Comparison of ENCODE assay signal across 9 cellular contexts in genomic region chr1:94863919-94864318, GRCh38. TPM values are rescaled to one million over a fixed set of nuclear protein-coding genes. Genes with fewer than 3 reads are reported as not detected.
A peak's percentile ranks its signal among the peaks of the same experiment; 100 is the strongest.
DNase-seq lines count a peak whose midpoint lies in the region; ATAC-seq and TF ChIP-seq lines count a peak whose summit lies in the region.
"Had no signal": no experiment of that assay in that cellular context is flagged by ENCODE, and none has a peak within 500 bp of the region (broad histone marks: within the 10 kb centered on the region; RNA-seq: fewer than 3 reads in every experiment).

No MANE protein-coding gene starts in this region.

- H3K36me3 ChIP-seq in BLaER1 treated with 17β-estradiol and CSF1 and Interleukin-3, amounts not matched to agents 10 nM and 100 nM: no peaks in the 10 kb centered on the region
- H3K36me3 ChIP-seq in SJCRH30 (no peaks in the 10 kb centered on the region), ovary (no peaks in the 10 kb centered on the region)

- peak; percentile 74 for ATAC-seq in foreskin keratinocyte
- ATAC-seq in HG02759 (IDR thresholded peaks at IDR 0.05; ENCODE audit: unreplicated experiment): no peak

- H3K4me3 ChIP-seq in BLaER1 treated with 17β-estradiol and CSF1 and Interleukin-3, amounts not matched to agents 10 nM and 100 nM: no peak overlapping the region
- H3K4me3 ChIP-seq in SJCRH30 (no peak overlapping the region), ovary (peak overlapping the region; percentile 4)

- TF ChIP-seq EP300 in ovary (IDR thresholded peaks at IDR 0.05): peak; percentile 94

- H3K9ac ChIP-seq in BLaER1 treated with 17β-estradiol and CSF1 and Interleukin-3, amounts not matched to agents 10 nM and 100 nM: no peak overlapping the region; a peak in 1 of 22 replicates

- peaks cover 0 to 28% (median 17%) of the 10 kb centered on the region in 10 experiments; a peak in 12 of 20 replicates for H3K4me1 ChIP-seq in BLaER1 treated with 17β-estradiol and CSF1 and Interleukin-3, amounts not matched to agents 10 nM and 100 nM
- peaks cover 40% of the 10 kb centered on the region for H3K4me1 ChIP-seq in SJCRH30
- peaks cover 31% of the 10 kb centered on the region for H3K4me1 ChIP-seq in foreskin keratinocyte
- H3K4me1 ChIP-seq in ovary (ENCODE audit: insufficient read depth): peaks cover 18% of the 10 kb centered on the region

- no peaks in the 10 kb centered on the region for H3K27me3 ChIP-seq in BLaER1 treated with 17β-estradiol and CSF1 and Interleukin-3, amounts not matched to agents 10 nM and 100 nM
- H3K27me3 ChIP-seq in SJCRH30 (no peaks in the 10 kb centered on the region), foreskin keratinocyte (no peaks in the 10 kb centered on the region), ovary (no peaks in the 10 kb centered on the region)

- DNase-seq in SJCRH30 (peak; percentile 35 to 63), foreskin keratinocyte (peak; percentile 74 to 87), ovary (peak; percentile 46 to 83 (median 64)), ecto neural progenitor cell (ENCODE audit: low spot score) (no peak), NCI-H2107 (lab: John Stamatoyannopoulos, UW) (no peak)
- DNase-seq in central memory CD4-positive, alpha-beta T cell: no peak
- DNase-seq: stimulated activated naive CD4-positive, alpha-beta T cell had no signal

- no peaks in the 10 kb centered on the region for H3K9me3 ChIP-seq in BLaER1 treated with 17β-estradiol and CSF1 and Interleukin-3, amounts not matched to agents 10 nM and 100 nM (replicated peaks in 1 of 11)
- no peaks in the 10 kb centered on the region for H3K9me3 ChIP-seq in SJCRH30 (replicated peaks)
- no peaks in the 10 kb centered on the region for H3K9me3 ChIP-seq in ovary

- WGBS in ovary, 3 donors: 1 to 6% (median 2%) methylated on average over 4 of the region's 4 CpGs

- H3K27ac ChIP-seq in BLaER1 treated with 17β-estradiol and CSF1 and Interleukin-3, amounts not matched to agents 10 nM and 100 nM: peak overlapping the region in 4 of 11 experiments; percentile 2 to 37 (median 19); a peak in 4 of 22 replicates
- H3K27ac ChIP-seq in SJCRH30 (peak overlapping the region; percentile 55), foreskin keratinocyte (peak overlapping the region; percentile 70), ovary (peak overlapping the region; percentile 73 to 96)

- H4K20me1 ChIP-seq in BLaER1 treated with 17β-estradiol and CSF1 and Interleukin-3, amounts not matched to agents 10 nM and 100 nM: no peaks in the 10 kb centered on the region

- intact Hi-C loops in ovary (cut with DNase I): loop anchor here in 2 of 4 donors (2.0 to 10.0 kb wide), 3 partner anchors 63 to 371 kb away; partner anchors contain the start of genes CNN3 (in 2 of the 2) and RWDD3 (in 1 of the 2)

- H3K4me2 ChIP-seq in BLaER1 treated with 17β-estradiol and CSF1 and Interleukin-3, amounts not matched to agents 10 nM and 100 nM: peak overlapping the region in 7 of 11 experiments; percentile 22 to 78 (median 72); a peak in 12 of 22 replicates

- peak; percentile 36 for TF ChIP-seq POLR2A in ovary (IDR thresholded peaks at IDR 0.05)

- no peak for TF ChIP-seq CTCF in foreskin keratinocyte (conservative IDR thresholded peaks at IDR 0.05)
- peak in 1 of 3 donors; percentile 23 for TF ChIP-seq CTCF in ovary (IDR thresholded peaks at IDR 0.05)

RNA-seq across cellular contexts. Expression of gene SLC44A3, which starts 43.8 kb away (rescaled TPM):
- 0.10 TPM in 1 of 2 replicates, not detected in the other for total RNA-seq in SJCRH30 (2014; rRNA removed; shearing (Covaris generic))
- total RNA-seq in foreskin keratinocyte: 2.0 and 2.1 TPM in 2 replicates
- 2.1 and 2.8 TPM in 2 replicates for polyA plus RNA-seq in foreskin keratinocyte
- total RNA-seq in ovary: 1 to 10 TPM; 1.1 to 6.4 (median 3.3) TPM
- 10 to 100 TPM in 1 of 2 donors, 1 to 10 TPM in 1; 1.4 to 31.3 TPM for polyA plus RNA-seq in ovary

Comparison
In these comparisons a context has a peak if more than half of its experiments do, and no peak if none do; other contexts are left out.
1. DNase-seq: peak in SJCRH30 (2 of 2), foreskin keratinocyte (2 of 2) and ovary (5 of 5); none in ecto neural progenitor cell (single experiment), NCI-H2107 (single experiment) and central memory CD4-positive, alpha-beta T cell (single experiment).